8 cellular contexts compared by ENCODE assay signal in the genomic region with DNA sequence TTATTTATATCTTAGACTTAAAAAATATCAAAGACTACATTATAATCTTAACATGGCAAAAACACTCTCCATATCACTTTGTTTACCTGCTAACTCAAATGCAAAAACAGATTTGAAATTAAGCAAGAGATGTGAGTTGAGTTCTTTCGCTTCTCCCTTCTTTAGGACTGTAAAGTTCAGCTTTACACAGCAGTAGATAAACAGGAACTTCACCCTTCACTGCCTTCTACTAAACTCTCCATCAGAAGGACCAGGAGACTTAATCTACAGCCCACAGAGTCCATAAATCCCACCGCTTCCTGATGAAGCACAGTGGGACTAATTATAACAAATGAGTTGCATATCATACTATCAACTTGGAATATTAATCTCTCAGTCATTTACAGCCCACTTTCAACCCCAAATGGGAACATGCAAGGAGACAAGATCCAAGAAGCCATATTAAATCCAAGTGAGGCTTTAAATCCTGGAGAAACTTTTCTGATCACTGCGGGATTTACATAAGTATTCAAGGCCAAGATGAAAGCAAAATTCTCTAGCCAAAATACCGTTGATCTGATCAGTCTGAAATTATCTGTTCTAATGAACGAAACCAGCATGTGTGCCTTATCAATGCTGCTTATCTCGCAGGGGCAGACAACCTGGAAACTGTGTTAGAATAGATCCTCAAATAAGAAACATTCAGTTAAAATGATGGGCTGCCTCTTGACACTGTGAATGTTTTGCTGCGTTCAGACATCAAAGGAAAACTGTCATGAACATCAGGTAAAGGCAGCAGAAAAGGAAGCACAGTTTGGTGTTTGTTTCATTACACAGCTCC. TPM values are rescaled to one million over a fixed set of nuclear protein-coding genes. Genes with fewer than 3 reads are reported as not detected.
DNase-seq lines count a peak whose midpoint lies in the region; ATAC-seq and TF ChIP-seq lines count a peak whose summit lies in the region.

No MANE protein-coding gene starts in this region.

- no peaks in the 10 kb centered on the region for H3K9me3 ChIP-seq in OCI-LY3 (ENCODE audit: insufficient read depth, low read length)

- H2AFZ ChIP-seq in OCI-LY3 (ENCODE audit: low read depth, low read length), result no peak overlapping the region

- peaks cover 4% of the 10 kb centered on the region for H3K36me3 Mint-ChIP-seq in T-helper 1 cell treated with Interleukin-12 subunit alpha and Interleukin-12 subunit beta and Interleukin-4 antibody, amounts not matched to agents 30 μg/mL and 1 μg/mL, for 36 hours (ENCODE audit: low read depth)
- peaks cover 11% of the 10 kb centered on the region for H3K36me3 Mint-ChIP-seq in dendritic cell treated with granulocyte-macrophage colony-stimulating factor and Interleukin-4, amounts not matched to agents 40 ng/mL and 50 ng/mL, for 4 days (ENCODE audit: low read depth)
- H3K36me3 Mint-ChIP-seq in naive B cell, result no peaks in the 10 kb centered on the region

- H3K4me3 Mint-ChIP-seq in T-helper 1 cell treated with Interleukin-12 subunit alpha and Interleukin-12 subunit beta and Interleukin-4 antibody, amounts not matched to agents 30 μg/mL and 1 μg/mL, for 36 hours, result peak overlapping the region; percentile 97
- H3K4me3 Mint-ChIP-seq in dendritic cell treated with granulocyte-macrophage colony-stimulating factor and Interleukin-4, amounts not matched to agents 40 ng/mL and 50 ng/mL, for 4 days, result peak overlapping the region; percentile 97
- peak overlapping the region; percentile 92 to 100 (median 96) for H3K4me3 Mint-ChIP-seq in naive B cell

- ATAC-seq in naive B cell (ENCODE audit: low read depth in 2 of 2), result peak; percentile 39 to 51

- H3K27ac ChIP-seq in OCI-LY3 (ENCODE audit: low read length), result peak overlapping the region; percentile 87

- peaks cover 64% of the 10 kb centered on the region for H3K79me2 ChIP-seq in OCI-LY3 (ENCODE audit: low read length)

- H3K4me1 Mint-ChIP-seq in T-helper 1 cell treated with Interleukin-12 subunit alpha and Interleukin-12 subunit beta and Interleukin-4 antibody, amounts not matched to agents 30 μg/mL and 1 μg/mL, for 36 hours (ENCODE audit: low read depth), result peaks cover 38% of the 10 kb centered on the region
- H3K4me1 Mint-ChIP-seq in dendritic cell treated with granulocyte-macrophage colony-stimulating factor and Interleukin-4, amounts not matched to agents 40 ng/mL and 50 ng/mL, for 4 days (ENCODE audit: low read depth), result peaks cover 43% of the 10 kb centered on the region
- peaks cover 40 to 54% (median 40%) of the 10 kb centered on the region in 3 donors for H3K4me1 Mint-ChIP-seq in naive B cell

- H3K4me2 ChIP-seq in OCI-LY3 (ENCODE audit: low read length), result peak overlapping the region; percentile 86

- peaks cover 39% of the 10 kb centered on the region for H4K20me1 ChIP-seq in OCI-LY3 (ENCODE audit: insufficient read depth, low read length)

- H3K9ac ChIP-seq in OCI-LY3 (ENCODE audit: low read length), result peak overlapping the region; percentile 90

- peaks cover 43% of the 10 kb centered on the region for H3K4me1 ChIP-seq in OCI-LY3 (ENCODE audit: low read length)

- H3K36me3 ChIP-seq in OCI-LY3 (replicated peaks; ENCODE audit: low read depth, low read length), result peaks cover 8% of the 10 kb centered on the region

- H3K9me3 Mint-ChIP-seq in T-helper 1 cell treated with Interleukin-12 subunit alpha and Interleukin-12 subunit beta and Interleukin-4 antibody, amounts not matched to agents 30 μg/mL and 1 μg/mL, for 36 hours, result no peaks in the 10 kb centered on the region
- H3K9me3 Mint-ChIP-seq in dendritic cell treated with granulocyte-macrophage colony-stimulating factor and Interleukin-4, amounts not matched to agents 40 ng/mL and 50 ng/mL, for 4 days, result no peaks in the 10 kb centered on the region
- H3K9me3 Mint-ChIP-seq in naive B cell, result no peaks in the 10 kb centered on the region

- no peaks in the 10 kb centered on the region for H3K27me3 ChIP-seq in OCI-LY3 (ENCODE audit: low read depth, low read length)

- intact Hi-C loops in dendritic cell treated with granulocyte-macrophage colony-stimulating factor and Interleukin-4, amounts not matched to agents 40 ng/mL and 50 ng/mL, for 4 days (cut with micrococcal nuclease), result no loop called here

- H3K27me3 Mint-ChIP-seq in T-helper 1 cell treated with Interleukin-12 subunit alpha and Interleukin-12 subunit beta and Interleukin-4 antibody, amounts not matched to agents 30 μg/mL and 1 μg/mL, for 36 hours (ENCODE audit: low read depth), result no peaks in the 10 kb centered on the region
- no peaks in the 10 kb centered on the region for H3K27me3 Mint-ChIP-seq in dendritic cell treated with granulocyte-macrophage colony-stimulating factor and Interleukin-4, amounts not matched to agents 40 ng/mL and 50 ng/mL, for 4 days
- no peaks in the 10 kb centered on the region for H3K27me3 Mint-ChIP-seq in naive B cell

- no peak for TF ChIP-seq CTCF in OCI-LY3 (IDR thresholded peaks at IDR 0.05; ENCODE audit: low read depth, low read length)

- DNase-seq in T-helper 1 cell (no peak), naive B cell (peak; percentile 50), AG20443 (ENCODE audit: low spot score) (no peak), NCI-H345 treated with DMSO at 0.1 percent for 48 hours (lab: John Stamatoyannopoulos, UW; ENCODE audit: unreplicated experiment) (no peak)
- DNase-seq in stimulated activated CD4-positive, alpha-beta T cell treated with anti-CD3 and anti-CD28 coated beads, Interleukin-4, amount 100 ng/mL, for 1 hour, result no peak

- H3K4me3 ChIP-seq in OCI-LY3 (ENCODE audit: low read length), result peak overlapping the region; percentile 89

- H3K27ac Mint-ChIP-seq in T-helper 1 cell treated with Interleukin-12 subunit alpha and Interleukin-12 subunit beta and Interleukin-4 antibody, amounts not matched to agents 30 μg/mL and 1 μg/mL, for 36 hours, result peak overlapping the region; percentile 84
- H3K27ac Mint-ChIP-seq in dendritic cell treated with granulocyte-macrophage colony-stimulating factor and Interleukin-4, amounts not matched to agents 40 ng/mL and 50 ng/mL, for 4 days, result peak overlapping the region; percentile 87
- peak overlapping the region; percentile 88 to 98 (median 93) for H3K27ac Mint-ChIP-seq in naive B cell

RNA-seq across cellular contexts. Expression of a gene that starts 1.6 kb away (rescaled TPM):
- 100 to 1,000 TPM in 3 of 6 donors, 10 to 100 TPM in 3; 54.4 to 290 (median 98.6) TPM for polyA plus RNA-seq in naive B cell (ENCODE audit: low read depth in 6 of 6)

RNA-seq across cellular contexts. Expression of a gene that starts 27.3 kb away (rescaled TPM):
- 10 to 100 TPM; 61.6 to 83.9 (median 71.4) TPM for polyA plus RNA-seq in naive B cell (ENCODE audit: low read depth in 6 of 6)

RNA-seq across cellular contexts. Expression of a gene that starts 27.6 kb away (rescaled TPM):
- polyA plus RNA-seq in naive B cell (ENCODE audit: low read depth in 6 of 6), result 10 to 100 TPM; 48.7 to 84.1 (median 69.7) TPM
